16 cellular contexts compared by ENCODE assay signal in genomic region chr3:52440249-52440551, GRCh38. TPM values are rescaled to one million over a fixed set of nuclear protein-coding genes. Genes with fewer than 3 reads are reported as not detected.
"Had no signal": no experiment of that assay in that cellular context is flagged by ENCODE, and none has a peak within 500 bp of the region (broad histone marks: within the 10 kb centered on the region; RNA-seq: fewer than 3 reads in every experiment).

No MANE protein-coding gene starts in this region.

- H3K27me3 ChIP-seq: foreskin keratinocyte, left lung, right lobe of liver had no signal

- DNase-seq: activated CD4-positive, alpha-beta T cell treated with anti-CD3 and anti-CD28 coated beads for 1 hour; activated naive CD4-positive, alpha-beta T cell treated with anti-CD3 and anti-CD28 coated beads, Interleukin-2, amount 10 ng/mL, durations not matched to agents 7 days and 5 days; activated T-cell treated with anti-CD3 and anti-CD28 coated beads, Interleukin-2, amount 50 U/mL, for 4 hours; anterior cingulate cortex; effector CD4-positive, alpha-beta T cell; foreskin keratinocyte; kidney glomerular epithelial cell; nucleus accumbens; stimulated activated CD4-positive, alpha-beta T cell treated with anti-CD3 and anti-CD28 coated beads, Interleukin-4, amount 100 ng/mL, for 1 hour; stimulated activated naive CD4-positive, alpha-beta T cell treated with Interleukin-2 at 50 U/mL for 16 hours; T-cell had no signal

- H3K4me1 ChIP-seq: foreskin keratinocyte had no signal

- H3K4me3 ChIP-seq: left lung, right lobe of liver had no signal

- H3K27ac ChIP-seq: foreskin keratinocyte, left lung, right lobe of liver had no signal

- ATAC-seq: activated T-cell treated with anti-CD3 and anti-CD28 coated beads, Interleukin-2, amount 50 U/mL, for 4 hours; foreskin keratinocyte; left lung; naive thymus-derived CD8-positive, alpha-beta T cell; right lobe of liver; T-cell had no signal

- H3K9me3 ChIP-seq: left lung, right lobe of liver had no signal

- H3K36me3 ChIP-seq: left lung, right lobe of liver had no signal

RNA-seq across cellular contexts. Expression of gene SEMA3G, which starts 4.7 kb away (rescaled TPM):
- total RNA-seq: naive thymus-derived CD8-positive, alpha-beta T cell had no signal
- polyA plus RNA-seq: naive thymus-derived CD8-positive, alpha-beta T cell had no signal

RNA-seq across cellular contexts. Expression of gene TNNC1, which starts 13.6 kb away (rescaled TPM):
- total RNA-seq: foreskin keratinocyte, glomerular endothelial cell, lung microvascular endothelial cell had no signal
